In genomic region chr14:81170104-81170828, GRCh38 we compare ENCODE assay signal across 8 cellular contexts. TPM values are rescaled to one million over a fixed set of nuclear protein-coding genes. Genes with fewer than 3 reads are reported as not detected.
A peak's percentile ranks its signal among the peaks of the same experiment; 100 is the strongest.
DNase-seq lines count a peak whose midpoint lies in the region; ATAC-seq and TF ChIP-seq lines count a peak whose summit lies in the region.

No MANE protein-coding gene starts in this region.

- peak overlapping the region; percentile 90 for H3K4me3 Mint-ChIP-seq in chondrocyte (ENCODE audit: unreplicated experiment)

- TF ChIP-seq CTCF in chondrocyte (IDR thresholded peaks at IDR 0.05) = peak; percentile 91

- peak; percentile 95 for ATAC-seq in GM19025 (IDR thresholded peaks at IDR 0.05; ENCODE audit: low read depth, unreplicated experiment)
- ATAC-seq in HG03342 (IDR thresholded peaks at IDR 0.05; ENCODE audit: unreplicated experiment) = peak; percentile 87

- DNase-seq in AML-193 (lab: John Stamatoyannopoulos, UW) (peak; percentile 81 to 90), NCI-H345 treated with DMSO at 0.1 percent for 48 hours (lab: John Stamatoyannopoulos, UW; ENCODE audit: unreplicated experiment) (peak; percentile 84), chondrocyte (ENCODE audit: low spot score) (peak; percentile 97), kidney glomerular epithelial cell (lab: John Stamatoyannopoulos, UW) (peak; percentile 93)
- peak; percentile 87 for DNase-seq in activated CD4-positive, CD25-positive, alpha-beta regulatory T cell treated with anti-CD3 and anti-CD28 coated beads, Interleukin-2, amount 50 U/mL, for 72 hours
- peak; percentile 63 to 68 for DNase-seq in stimulated activated CD4-positive, alpha-beta T cell treated with anti-CD3 and anti-CD28 coated beads, Interleukin-1b, Interleukin-23, amount 100 ng/mL, for 1 hour (ENCODE audit: low read depth in 2 of 2)

- no peaks in the 10 kb centered on the region for H3K36me3 Mint-ChIP-seq in chondrocyte (ENCODE audit: low read depth)

- peaks cover 36% of the 10 kb centered on the region for H3K4me1 Mint-ChIP-seq in chondrocyte (ENCODE audit: low read depth)

- no peaks in the 10 kb centered on the region for H3K9me3 Mint-ChIP-seq in chondrocyte (ENCODE audit: low read depth)

- peak overlapping the region; percentile 98 for H3K27ac Mint-ChIP-seq in chondrocyte (ENCODE audit: unreplicated experiment)

- H3K27me3 Mint-ChIP-seq in chondrocyte (ENCODE audit: low read depth) = no peaks in the 10 kb centered on the region

RNA-seq across cellular contexts. Expression of gene GTF2A1, which starts 50.5 kb away (rescaled TPM):
- 38.6 to 43.0 TPM (median 42.4 TPM) in 3 replicates for total RNA-seq in chondrocyte

Comparison
In these comparisons a context has a peak if more than half of its experiments do, and no peak if none do; other contexts are left out.
1. Peak in every context shown above with its lines: DNase-seq and ATAC-seq.